ENCODE assay signal across 8 cellular contexts in genomic region chrX:12974797-12975669, GRCh38. TPM values are rescaled to one million over a fixed set of nuclear protein-coding genes. Genes with fewer than 3 reads are reported as not detected.
DNase-seq lines count a peak whose midpoint lies in the region; ATAC-seq and TF ChIP-seq lines count a peak whose summit lies in the region.

TSS of gene TMSB4X (plus strand) at chrX:12975110.

- DNase-seq in NCI-H1694 treated with DMSO at 0.1 percent for 48 hours (lab: John Stamatoyannopoulos, UW) (peak; percentile 33), NCI-H1694 (lab: John Stamatoyannopoulos, UW) (no peak), NCI-H524 treated with DMSO at 0.1 percent for 48 hours (lab: John Stamatoyannopoulos, UW) (peak; percentile 59), cerebellum (ENCODE audit: low spot score) (peak; percentile 78), kidney epithelial cell (ENCODE audit: low read depth) (no peak)
- DNase-seq in activated CD4-positive, alpha-beta T cell treated with anti-CD3 and anti-CD28 coated beads for 36 hours: peak; percentile 91
- DNase-seq in stimulated activated CD4-positive, alpha-beta T cell treated with anti-CD3 and anti-CD28 coated beads, Interleukin-15, amount 100 ng/mL, for 24 hours: peak; percentile 86

- no peaks in the 10 kb centered on the region for H3K9me3 Mint-ChIP-seq in activated CD4-positive, alpha-beta T cell treated with anti-CD3 and anti-CD28 coated beads for 36 hours (ENCODE audit: low read depth)

- H3K27ac Mint-ChIP-seq in activated CD4-positive, alpha-beta T cell treated with anti-CD3 and anti-CD28 coated beads for 36 hours: peak within 1 kb of the TSS; percentile 96

- peak within 1 kb of the TSS; percentile 75 for H3K4me3 ChIP-seq in kidney epithelial cell (ENCODE audit: low read depth, low read length)

- peak; percentile 36 for ATAC-seq in HG03175 (IDR thresholded peaks at IDR 0.05; ENCODE audit: unreplicated experiment)
- ATAC-seq in activated CD4-positive, alpha-beta T cell treated with anti-CD3 and anti-CD28 coated beads for 36 hours: peak; percentile 52

- POLR2A ChIA-PET in activated CD4-positive, alpha-beta T cell treated with anti-CD3 and anti-CD28 coated beads for 36 hours (lab: Charles Lee): interaction anchor here (0.6 to 4.5 kb wide), 9 partner anchors 11 to 193 kb away, joined by 3 to 27 read pairs (median 4); no protein-coding TSS in a partner anchor

- H3K4me1 Mint-ChIP-seq in activated CD4-positive, alpha-beta T cell treated with anti-CD3 and anti-CD28 coated beads for 36 hours: peaks cover 24% of the 10 kb centered on the region

- intact Hi-C loops in activated CD4-positive, alpha-beta T cell treated with anti-CD3 and anti-CD28 coated beads for 36 hours (cut with DNase I, micrococcal nuclease): loop anchor here (1.0 to 10.0 kb wide), 3 partner anchors 19 to 400 kb away; no protein-coding TSS in a partner anchor

- H3K27me3 Mint-ChIP-seq in activated CD4-positive, alpha-beta T cell treated with anti-CD3 and anti-CD28 coated beads for 36 hours: no peaks in the 10 kb centered on the region

- no peak for TF ChIP-seq CTCF in kidney epithelial cell (IDR thresholded peaks at IDR 0.05; ENCODE audit: insufficient read depth, low read length, poor library complexity, severe bottlenecking)

- H3K36me3 Mint-ChIP-seq in activated CD4-positive, alpha-beta T cell treated with anti-CD3 and anti-CD28 coated beads for 36 hours (ENCODE audit: low read depth): peaks cover 50% of the 10 kb centered on the region

- H3K4me3 Mint-ChIP-seq in activated CD4-positive, alpha-beta T cell treated with anti-CD3 and anti-CD28 coated beads for 36 hours: peak within 1 kb of the TSS; percentile 90

- H3K27me3 ChIP-seq in kidney epithelial cell (ENCODE audit: control insufficient read depth, insufficient read depth, low read length): no peaks in the 10 kb centered on the region

- no peaks in the 10 kb centered on the region for H3K36me3 ChIP-seq in kidney epithelial cell (ENCODE audit: control insufficient read depth, insufficient read depth, low read length)

- CTCF ChIA-PET in activated CD4-positive, alpha-beta T cell treated with anti-CD3 and anti-CD28 coated beads for 36 hours (lab: Charles Lee): interaction anchor here (0.8 to 3.0 kb wide), 8 partner anchors 17 to 192 kb away, joined by 3 to 14 read pairs (median 5); no protein-coding TSS in a partner anchor

RNA-seq across cellular contexts. Expression of gene TMSB4X, which starts in this region (rescaled TPM):
- 1,000 to 10,000 TPM; 3,666 to 4,468 TPM for total RNA-seq in activated CD4-positive, alpha-beta T cell treated with anti-CD3 and anti-CD28 coated beads for 36 hours
- total RNA-seq in cerebellum (3,074 TPM), kidney epithelial cell (2,437 and 3,601 TPM in 2 replicates)

Comparison
In these comparisons a context has a peak if more than half of its experiments do, and no peak if none do; other contexts are left out.
1. DNase-seq: peak in NCI-H1694 treated with DMSO at 0.1 percent for 48 hours (single experiment), NCI-H524 treated with DMSO at 0.1 percent for 48 hours (single experiment), activated CD4-positive, alpha-beta T cell treated with anti-CD3 and anti-CD28 coated beads for 36 hours (single experiment), cerebellum (single experiment) and stimulated activated CD4-positive, alpha-beta T cell treated with anti-CD3 and anti-CD28 coated beads, Interleukin-15, amount 100 ng/mL, for 24 hours (single experiment); none in NCI-H1694 (single experiment) and kidney epithelial cell (single experiment).